Comparison of ENCODE assay signal across 14 cellular contexts in genomic region chr1:4977701-4978100, GRCh38.
DNase-seq lines count a peak whose midpoint lies in the region; ATAC-seq and TF ChIP-seq lines count a peak whose summit lies in the region.
"Had no signal": no experiment of that assay in that cellular context is flagged by ENCODE, and none has a peak within 500 bp of the region (broad histone marks: within the 10 kb centered on the region; RNA-seq: fewer than 3 reads in every experiment).

No MANE protein-coding gene starts in this region.

- TF ChIP-seq EP300 in sigmoid colon (IDR thresholded peaks at IDR 0.05): no peak

- H3K27ac ChIP-seq in sigmoid colon (peak overlapping the region in 2 of 4 donors; percentile 4 to 32), breast epithelium (no peak overlapping the region), neuronal stem cell (replicated peaks; ENCODE audit: low read length) (no peak overlapping the region), tibial artery (no peak overlapping the region)

- TF ChIP-seq POLR2A in sigmoid colon (IDR thresholded peaks at IDR 0.05): no peak
- TF ChIP-seq POLR2A in breast epithelium (IDR thresholded peaks at IDR 0.05): no peak

- TF ChIP-seq CTCF in sigmoid colon (IDR thresholded peaks at IDR 0.05) (no peak), breast epithelium (IDR thresholded peaks at IDR 0.05) (no peak), tibial artery (IDR thresholded peaks at IDR 0.05) (no peak)

- H4K8ac ChIP-seq in neuronal stem cell (ENCODE audit: low read depth, low read length): no peak overlapping the region

- H3K27me3 ChIP-seq in sigmoid colon: peaks cover 0 to 6% (median 0%) of the 10 kb centered on the region in 3 donors
- peaks cover 0 to 32% of the 10 kb centered on the region in 2 donors for H3K27me3 ChIP-seq in breast epithelium
- H3K27me3 ChIP-seq in neuronal stem cell (ENCODE audit: control insufficient read depth in 3 of 3, insufficient read depth in 3 of 3, low read depth in 1 of 3, low read length in 3 of 3): peaks cover 0 to 3% (median 0%) of the 10 kb centered on the region in 3 experiments
- peaks cover 0 to 7% of the 10 kb centered on the region in 2 donors for H3K27me3 ChIP-seq in tibial artery
- H3K27me3 ChIP-seq: BE2C had no signal

- H3K18ac ChIP-seq in neuronal stem cell (ENCODE audit: low read length): no peak overlapping the region

- H3K4me1 ChIP-seq in sigmoid colon (no peaks in the 10 kb centered on the region), breast epithelium (no peaks in the 10 kb centered on the region), neuronal stem cell (ENCODE audit: control insufficient read depth in 2 of 2, insufficient read depth in 1 of 2, low read depth in 1 of 2, low read length in 2 of 2) (peaks cover 0 to 5% of the 10 kb centered on the region in 2 donors), tibial artery (no peaks in the 10 kb centered on the region)
- H3K4me1 ChIP-seq: BE2C, Caco-2, HAP-1 had no signal

- no peak overlapping the region for H2AFZ ChIP-seq in neuronal stem cell (ENCODE audit: low read length)

- no peak overlapping the region for H3K23ac ChIP-seq in neuronal stem cell (ENCODE audit: low read depth, low read length, poor library complexity)

- no peak overlapping the region for H3K4me2 ChIP-seq in neuronal stem cell (ENCODE audit: insufficient read depth, low read length, poor library complexity, severe bottlenecking)

- no peak overlapping the region for H3K14ac ChIP-seq in neuronal stem cell (ENCODE audit: low read length)

- H2BK15ac ChIP-seq in neuronal stem cell (ENCODE audit: low read length): no peak overlapping the region

- H3K4me3 ChIP-seq in sigmoid colon (no peak overlapping the region), breast epithelium (no peak overlapping the region), neuronal stem cell (ENCODE audit: low read length in 2 of 2) (no peak overlapping the region), tibial artery (no peak overlapping the region)
- H3K4me3 ChIP-seq: HAP-1 had no signal

- no peak overlapping the region for H3K4ac ChIP-seq in neuronal stem cell (ENCODE audit: low read length)

- DNase-seq in ecto neural progenitor cell (ENCODE audit: low spot score) (peak; percentile 26), mesenteric fat pad (ENCODE audit: low spot score) (peak; percentile 43), sigmoid colon (peak; percentile 60), breast epithelium (ENCODE audit: low spot score in 2 of 2) (no peak), neuronal stem cell (ENCODE audit: low spot score) (no peak), tibial artery (no peak)
- DNase-seq: ACHN; BE2C; C1 segment of cervical spinal cord; Caco-2; CD4-positive, CD25-positive, alpha-beta regulatory T cell; CD8-positive, alpha-beta memory T cell had no signal

- no peak overlapping the region for H3K9ac ChIP-seq in neuronal stem cell (ENCODE audit: low read depth, low read length, poor library complexity)

- no peak overlapping the region for H2BK12ac ChIP-seq in neuronal stem cell (ENCODE audit: low read length)

- H4K91ac ChIP-seq in neuronal stem cell (ENCODE audit: low read depth, low read length, poor library complexity): no peak overlapping the region

- no peak for ATAC-seq in HG03045 (IDR thresholded peaks at IDR 0.05; ENCODE audit: unreplicated experiment)

- intact Hi-C loops in sigmoid colon (cut with DNase I): no loop called here
- intact Hi-C loops in breast epithelium (cut with DNase I; ENCODE audit: low total_unique reads): no loop called here
- intact Hi-C loops in tibial artery (cut with DNase I; ENCODE audit: low total_unique reads): no loop called here

- 48 to 53% methylated on average over 10 of the region's 11 CpGs for WGBS in sigmoid colon, 2 donors
- WGBS in neuronal stem cell (ENCODE audit: extremely low coverage in 2 of 2, insufficient read length in 2 of 2, insufficient replicate concordance in 1 of 2), 2 donors: no CpG with 5 or more reads among the region's 11 CpGs

- no peak overlapping the region for H2BK120ac ChIP-seq in neuronal stem cell (ENCODE audit: low read depth, low read length)

- no peak overlapping the region for H2AK5ac ChIP-seq in neuronal stem cell (ENCODE audit: low read depth, low read length)

- H2BK5ac ChIP-seq in neuronal stem cell (ENCODE audit: low read length): no peak overlapping the region

- H3K9me3 ChIP-seq in sigmoid colon (no peaks in the 10 kb centered on the region), breast epithelium (no peaks in the 10 kb centered on the region), neuronal stem cell (replicated peaks in 1 of 2; ENCODE audit: control insufficient read depth in 2 of 2, insufficient read depth in 1 of 2, low read depth in 1 of 2, low read length in 2 of 2) (no peaks in the 10 kb centered on the region), tibial artery (no peaks in the 10 kb centered on the region)
- H3K9me3 ChIP-seq: BE2C, Caco-2, HAP-1 had no signal

- no peaks in the 10 kb centered on the region for H3K79me1 ChIP-seq in neuronal stem cell (ENCODE audit: low read depth, low read length)

- no peaks in the 10 kb centered on the region for H3K36me3 ChIP-seq in sigmoid colon
- no peaks in the 10 kb centered on the region for H3K36me3 ChIP-seq in breast epithelium
- H3K36me3 ChIP-seq in neuronal stem cell (replicated peaks in 1 of 2; ENCODE audit: control insufficient read depth in 2 of 2, insufficient read depth in 2 of 2, low read length in 2 of 2): no peaks in the 10 kb centered on the region
- no peaks in the 10 kb centered on the region for H3K36me3 ChIP-seq in tibial artery
- H3K36me3 ChIP-seq: BE2C, HAP-1 had no signal

Comparison
In these comparisons a context has a peak if more than half of its experiments do, and no peak if none do; other contexts are left out.
1. DNase-seq: peak in ecto neural progenitor cell (single experiment), mesenteric fat pad (single experiment) and sigmoid colon (single experiment); none in breast epithelium (0 of 2), neuronal stem cell (single experiment) and tibial artery (0 of 2).